Comparison of ENCODE assay signal across 1 cellular context in genomic region chr18:48542513-48543181, GRCh38.
A peak's percentile ranks its signal among the peaks of the same experiment; 100 is the strongest.
TF ChIP-seq lines count a peak whose summit lies in the region.

No MANE protein-coding gene starts in this region.

TF ChIP-seq in HepG2, 621 proteins besides CTCF, POLR2A, EP300 and RAD21:
- TF ChIP-seq, protein P1, sequence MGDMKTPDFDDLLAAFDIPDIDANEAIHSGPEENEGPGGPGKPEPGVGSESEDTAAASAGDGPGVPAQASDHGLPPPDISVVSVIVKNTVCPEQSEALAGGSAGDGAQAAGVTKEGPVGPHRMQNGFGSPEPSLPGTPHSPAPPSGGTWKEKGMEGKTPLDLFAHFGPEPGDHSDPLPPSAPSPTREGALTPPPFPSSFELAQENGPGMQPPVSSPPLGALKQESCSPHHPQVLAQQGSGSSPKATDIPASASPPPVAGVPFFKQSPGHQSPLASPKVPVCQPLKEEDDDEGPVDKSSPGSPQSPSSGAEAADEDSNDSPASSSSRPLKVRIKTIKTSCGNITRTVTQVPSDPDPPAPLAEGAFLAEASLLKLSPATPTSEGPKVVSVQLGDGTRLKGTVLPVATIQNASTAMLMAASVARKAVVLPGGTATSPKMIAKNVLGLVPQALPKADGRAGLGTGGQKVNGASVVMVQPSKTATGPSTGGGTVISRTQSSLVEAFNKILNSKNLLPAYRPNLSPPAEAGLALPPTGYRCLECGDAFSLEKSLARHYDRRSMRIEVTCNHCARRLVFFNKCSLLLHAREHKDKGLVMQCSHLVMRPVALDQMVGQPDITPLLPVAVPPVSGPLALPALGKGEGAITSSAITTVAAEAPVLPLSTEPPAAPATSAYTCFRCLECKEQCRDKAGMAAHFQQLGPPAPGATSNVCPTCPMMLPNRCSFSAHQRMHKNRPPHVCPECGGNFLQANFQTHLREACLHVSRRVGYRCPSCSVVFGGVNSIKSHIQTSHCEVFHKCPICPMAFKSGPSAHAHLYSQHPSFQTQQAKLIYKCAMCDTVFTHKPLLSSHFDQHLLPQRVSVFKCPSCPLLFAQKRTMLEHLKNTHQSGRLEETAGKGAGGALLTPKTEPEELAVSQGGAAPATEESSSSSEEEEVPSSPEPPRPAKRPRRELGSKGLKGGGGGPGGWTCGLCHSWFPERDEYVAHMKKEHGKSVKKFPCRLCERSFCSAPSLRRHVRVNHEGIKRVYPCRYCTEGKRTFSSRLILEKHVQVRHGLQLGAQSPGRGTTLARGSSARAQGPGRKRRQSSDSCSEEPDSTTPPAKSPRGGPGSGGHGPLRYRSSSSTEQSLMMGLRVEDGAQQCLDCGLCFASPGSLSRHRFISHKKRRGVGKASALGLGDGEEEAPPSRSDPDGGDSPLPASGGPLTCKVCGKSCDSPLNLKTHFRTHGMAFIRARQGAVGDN (CRISPR knock-in tag; IDR thresholded peaks at IDR 0.05), result peak; percentile 4
- TF ChIP-seq ZNF619 (CRISPR knock-in tag; IDR thresholded peaks at IDR 0.05), result no peak
- no peak for TF ChIP-seq CBX5 (CRISPR knock-in tag; IDR thresholded peaks at IDR 0.05; ENCODE audit: borderline replicate concordance)
- TF ChIP-seq TRAFD1 (CRISPR knock-in tag; IDR thresholded peaks at IDR 0.05; ENCODE audit: borderline replicate concordance), result no peak
- TF ChIP-seq, protein P2, sequence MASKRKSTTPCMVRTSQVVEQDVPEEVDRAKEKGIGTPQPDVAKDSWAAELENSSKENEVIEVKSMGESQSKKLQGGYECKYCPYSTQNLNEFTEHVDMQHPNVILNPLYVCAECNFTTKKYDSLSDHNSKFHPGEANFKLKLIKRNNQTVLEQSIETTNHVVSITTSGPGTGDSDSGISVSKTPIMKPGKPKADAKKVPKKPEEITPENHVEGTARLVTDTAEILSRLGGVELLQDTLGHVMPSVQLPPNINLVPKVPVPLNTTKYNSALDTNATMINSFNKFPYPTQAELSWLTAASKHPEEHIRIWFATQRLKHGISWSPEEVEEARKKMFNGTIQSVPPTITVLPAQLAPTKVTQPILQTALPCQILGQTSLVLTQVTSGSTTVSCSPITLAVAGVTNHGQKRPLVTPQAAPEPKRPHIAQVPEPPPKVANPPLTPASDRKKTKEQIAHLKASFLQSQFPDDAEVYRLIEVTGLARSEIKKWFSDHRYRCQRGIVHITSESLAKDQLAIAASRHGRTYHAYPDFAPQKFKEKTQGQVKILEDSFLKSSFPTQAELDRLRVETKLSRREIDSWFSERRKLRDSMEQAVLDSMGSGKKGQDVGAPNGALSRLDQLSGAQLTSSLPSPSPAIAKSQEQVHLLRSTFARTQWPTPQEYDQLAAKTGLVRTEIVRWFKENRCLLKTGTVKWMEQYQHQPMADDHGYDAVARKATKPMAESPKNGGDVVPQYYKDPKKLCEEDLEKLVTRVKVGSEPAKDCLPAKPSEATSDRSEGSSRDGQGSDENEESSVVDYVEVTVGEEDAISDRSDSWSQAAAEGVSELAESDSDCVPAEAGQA (IDR thresholded peaks at IDR 0.05; ENCODE audit: low read depth), result no peak
- TF ChIP-seq, protein P2 (CRISPR knock-in tag; IDR thresholded peaks at IDR 0.05; ENCODE audit: borderline replicate concordance), result no peak
- TF ChIP-seq ZNF800 (CRISPR knock-in tag; IDR thresholded peaks at IDR 0.05), result 0 out of 2 replicates have a peak, but pooled peaks have one; percentile 32
- no peak for TF ChIP-seq ETV6 (CRISPR knock-in tag; conservative IDR thresholded peaks at IDR 0.05)
- TF ChIP-seq ARNTL (CRISPR knock-in tag; IDR thresholded peaks at IDR 0.05), result no peak
- no peak for TF ChIP-seq TBP (CRISPR knock-in tag; IDR thresholded peaks at IDR 0.05)
- no peak for TF ChIP-seq PTBP1 (IDR thresholded peaks at IDR 0.05; ENCODE audit: low read depth, low read length, poor library complexity, severe bottlenecking)
- TF ChIP-seq ZNF546 (CRISPR knock-in tag; conservative IDR thresholded peaks at IDR 0.05), result no peak
- TF ChIP-seq ATF7-NPFF (CRISPR knock-in tag; IDR thresholded peaks at IDR 0.05; ENCODE audit: low read depth), result no peak
- TF ChIP-seq UBTF (CRISPR knock-in tag; IDR thresholded peaks at IDR 0.05), result 0 out of 2 replicates have a peak, but pooled peaks have one; percentile 17
- TF ChIP-seq ZNF264 (CRISPR knock-in tag; IDR thresholded peaks at IDR 0.05), result 0 out of 2 replicates have a peak, but pooled peaks have one; percentile 15
- 0 out of 2 replicates have a peak, but pooled peaks have one; percentile 13 for TF ChIP-seq ZFY (CRISPR knock-in tag; IDR thresholded peaks at IDR 0.05)
- no peak for TF ChIP-seq SRY (CRISPR knock-in tag; IDR thresholded peaks at IDR 0.05)
- 0 out of 2 replicates have a peak, but pooled peaks have one; percentile 12 for TF ChIP-seq HOXA5 (CRISPR knock-in tag; IDR thresholded peaks at IDR 0.05)
- TF ChIP-seq ZNF652 (CRISPR knock-in tag; IDR thresholded peaks at IDR 0.05; ENCODE audit: borderline replicate concordance, low read depth), result no peak
- TF ChIP-seq, protein P3, sequence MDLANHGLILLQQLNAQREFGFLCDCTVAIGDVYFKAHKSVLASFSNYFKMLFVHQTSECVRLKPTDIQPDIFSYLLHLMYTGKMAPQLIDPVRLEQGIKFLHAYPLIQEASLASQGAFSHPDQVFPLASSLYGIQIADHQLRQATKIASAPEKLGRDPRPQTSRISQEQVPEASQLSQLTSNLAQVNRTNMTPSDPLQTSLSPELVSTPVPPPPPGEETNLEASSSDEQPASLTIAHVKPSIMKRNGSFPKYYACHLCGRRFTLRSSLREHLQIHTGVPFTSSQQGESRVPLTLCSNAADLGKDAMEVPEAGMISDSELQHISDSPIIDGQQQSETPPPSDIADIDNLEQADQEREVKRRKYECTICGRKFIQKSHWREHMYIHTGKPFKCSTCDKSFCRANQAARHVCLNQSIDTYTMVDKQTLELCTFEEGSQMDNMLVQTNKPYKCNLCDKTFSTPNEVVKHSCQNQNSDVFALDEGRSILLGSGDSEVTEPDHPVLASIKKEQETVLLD (CRISPR knock-in tag; IDR thresholded peaks at IDR 0.05; ENCODE audit: low read depth), result no peak
- TF ChIP-seq FOXJ3 (CRISPR knock-in tag; IDR thresholded peaks at IDR 0.05; ENCODE audit: borderline replicate concordance), result 0 out of 2 replicates have a peak, but pooled peaks have one; percentile 10
- TF ChIP-seq, protein P4, sequence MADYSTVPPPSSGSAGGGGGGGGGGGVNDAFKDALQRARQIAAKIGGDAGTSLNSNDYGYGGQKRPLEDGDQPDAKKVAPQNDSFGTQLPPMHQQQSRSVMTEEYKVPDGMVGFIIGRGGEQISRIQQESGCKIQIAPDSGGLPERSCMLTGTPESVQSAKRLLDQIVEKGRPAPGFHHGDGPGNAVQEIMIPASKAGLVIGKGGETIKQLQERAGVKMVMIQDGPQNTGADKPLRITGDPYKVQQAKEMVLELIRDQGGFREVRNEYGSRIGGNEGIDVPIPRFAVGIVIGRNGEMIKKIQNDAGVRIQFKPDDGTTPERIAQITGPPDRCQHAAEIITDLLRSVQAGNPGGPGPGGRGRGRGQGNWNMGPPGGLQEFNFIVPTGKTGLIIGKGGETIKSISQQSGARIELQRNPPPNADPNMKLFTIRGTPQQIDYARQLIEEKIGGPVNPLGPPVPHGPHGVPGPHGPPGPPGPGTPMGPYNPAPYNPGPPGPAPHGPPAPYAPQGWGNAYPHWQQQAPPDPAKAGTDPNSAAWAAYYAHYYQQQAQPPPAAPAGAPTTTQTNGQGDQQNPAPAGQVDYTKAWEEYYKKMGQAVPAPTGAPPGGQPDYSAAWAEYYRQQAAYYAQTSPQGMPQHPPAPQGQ (CRISPR knock-in tag; IDR thresholded peaks at IDR 0.05; ENCODE audit: borderline replicate concordance), result no peak
